ENCODE assay signal across 8 cellular contexts in the genomic region with DNA sequence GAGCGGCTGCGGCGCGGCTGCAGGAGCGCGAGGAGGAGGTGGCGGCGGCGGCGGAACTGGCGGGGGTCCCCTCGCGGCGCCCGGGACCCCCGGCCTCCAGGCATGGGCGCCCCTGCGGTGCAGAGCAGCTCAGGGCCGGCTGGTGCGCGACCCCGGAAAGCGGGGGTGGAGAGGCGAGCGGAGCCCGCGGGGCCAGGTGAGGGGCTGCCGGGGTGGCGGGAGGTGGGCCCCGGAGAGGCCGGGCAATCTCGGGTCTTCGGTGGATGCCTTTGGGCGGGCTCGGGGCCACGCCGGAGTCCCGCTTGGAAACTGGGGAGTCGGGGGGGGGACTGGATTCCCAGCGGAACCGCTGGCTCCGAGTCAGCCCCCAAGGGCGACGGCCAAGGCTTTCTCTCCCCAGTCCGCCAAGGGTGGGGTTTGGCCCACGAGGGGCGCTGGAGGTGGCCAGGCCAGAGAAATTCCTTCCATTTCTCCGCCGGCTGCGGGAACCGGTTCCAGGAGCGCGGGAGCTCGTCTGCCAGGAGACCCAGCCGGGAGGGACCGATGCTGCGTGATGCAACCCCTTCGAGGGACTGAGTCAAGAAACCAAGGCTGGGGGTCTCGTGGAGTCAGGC. TPM values are rescaled to one million over a fixed set of nuclear protein-coding genes. Genes with fewer than 3 reads are reported as not detected.
DNase-seq lines count a peak whose midpoint lies in the region; ATAC-seq lines count a peak whose summit lies in the region.

No MANE protein-coding gene starts in this region.

- peaks cover 11% of the 10 kb centered on the region for H3K4me1 ChIP-seq in HAP-1

- no peaks in the 10 kb centered on the region for H3K9me3 Mint-ChIP-seq in activated T-helper 2 cell treated with anti-CD3 and anti-CD28 coated beads, Interferon-gamma antibody, Interleukin-2, Interleukin-4, amounts not matched to agents 10 μg/mL and 5 μg/mL and 100 μg/mL, durations not matched to agents 14 hours and 24 hours and 36 hours

- H3K4me3 ChIP-seq in HAP-1 (peak overlapping the region; percentile 86), iPS-11a (ENCODE audit: low read depth, low read length) (peak overlapping the region; percentile 72), skin epidermis (peak overlapping the region; percentile 35 to 61 (median 47))

- H3K9me3 ChIP-seq in HAP-1: no peaks in the 10 kb centered on the region

- H3K27ac Mint-ChIP-seq in activated T-helper 2 cell treated with anti-CD3 and anti-CD28 coated beads, Interferon-gamma antibody, Interleukin-2, Interleukin-4, amounts not matched to agents 10 μg/mL and 5 μg/mL and 100 μg/mL, durations not matched to agents 14 hours and 24 hours and 36 hours: no peak overlapping the region

- no peak for ATAC-seq in HG02852 (IDR thresholded peaks at IDR 0.05; ENCODE audit: unreplicated experiment)

- H3K27ac ChIP-seq in skin epidermis: peak overlapping the region in 16 of 21 experiments; percentile 8 to 98 (median 76)

- H3K36me3 Mint-ChIP-seq in activated T-helper 2 cell treated with anti-CD3 and anti-CD28 coated beads, Interferon-gamma antibody, Interleukin-2, Interleukin-4, amounts not matched to agents 10 μg/mL and 5 μg/mL and 100 μg/mL, durations not matched to agents 14 hours and 24 hours and 36 hours (ENCODE audit: low read depth): peaks cover 13% of the 10 kb centered on the region

- DNase-seq in AG08395 (ENCODE audit: low spot score) (peak; percentile 47), HAP-1 (ENCODE audit: low spot score in 2 of 2) (peak in 1 of 2 experiments; percentile 65), T-helper 9 cell (no peak), HT-29 (ENCODE audit: low spot score) (no peak)
- DNase-seq in activated T-helper 2 cell treated with anti-CD3 and anti-CD28 coated beads, Interferon-gamma antibody, Interleukin-2, Interleukin-4, amounts not matched to agents 10 μg/mL and 5 μg/mL and 100 μg/mL, durations not matched to agents 14 hours and 24 hours and 36 hours (ENCODE audit: low spot score): no peak

- peak overlapping the region; percentile 88 for H3K4me3 Mint-ChIP-seq in activated T-helper 2 cell treated with anti-CD3 and anti-CD28 coated beads, Interferon-gamma antibody, Interleukin-2, Interleukin-4, amounts not matched to agents 10 μg/mL and 5 μg/mL and 100 μg/mL, durations not matched to agents 14 hours and 24 hours and 36 hours (ENCODE audit: low read depth)

- intact Hi-C loops in activated T-helper 2 cell treated with anti-CD3 and anti-CD28 coated beads, Interferon-gamma antibody, Interleukin-2, Interleukin-4, amounts not matched to agents 10 μg/mL and 5 μg/mL and 100 μg/mL, durations not matched to agents 14 hours and 24 hours and 36 hours (cut with micrococcal nuclease): loop anchor here (1.0 kb wide), 2 partner anchors 12 to 14 kb away; a partner anchor contains a TSS

- H3K4me1 Mint-ChIP-seq in activated T-helper 2 cell treated with anti-CD3 and anti-CD28 coated beads, Interferon-gamma antibody, Interleukin-2, Interleukin-4, amounts not matched to agents 10 μg/mL and 5 μg/mL and 100 μg/mL, durations not matched to agents 14 hours and 24 hours and 36 hours (ENCODE audit: low read depth): peaks cover 65% of the 10 kb centered on the region

- H3K36me3 ChIP-seq in HAP-1 (replicated peaks): no peaks in the 10 kb centered on the region; the same call in 1 of the 2 replicates

- in situ Hi-C loops in HAP-1 (cut with MboI; ENCODE audit: low sequenced_read_pairs): no loop called here

- H3K27me3 ChIP-seq in HAP-1 (ENCODE audit: low read depth): no peaks in the 10 kb centered on the region

- peaks cover 6% of the 10 kb centered on the region for H3K27me3 Mint-ChIP-seq in activated T-helper 2 cell treated with anti-CD3 and anti-CD28 coated beads, Interferon-gamma antibody, Interleukin-2, Interleukin-4, amounts not matched to agents 10 μg/mL and 5 μg/mL and 100 μg/mL, durations not matched to agents 14 hours and 24 hours and 36 hours (ENCODE audit: low read depth)

RNA-seq across cellular contexts. Expression of a gene that starts 13.9 kb away (rescaled TPM):
- total RNA-seq in activated T-helper 2 cell treated with anti-CD3 and anti-CD28 coated beads, Interferon-gamma antibody, Interleukin-2, Interleukin-4, amounts not matched to agents 10 μg/mL and 5 μg/mL and 100 μg/mL, durations not matched to agents 14 hours and 24 hours and 36 hours: 134 and 139 TPM in 2 replicates
- total RNA-seq in HT-29 (2014; rRNA removed; shearing (Covaris generic)): 49.6 and 61.2 TPM in 2 replicates

RNA-seq across cellular contexts. Expression of a gene that starts 30.6 kb away (rescaled TPM):
- total RNA-seq in activated T-helper 2 cell treated with anti-CD3 and anti-CD28 coated beads, Interferon-gamma antibody, Interleukin-2, Interleukin-4, amounts not matched to agents 10 μg/mL and 5 μg/mL and 100 μg/mL, durations not matched to agents 14 hours and 24 hours and 36 hours: 6.0 and 6.1 TPM in 2 replicates
- total RNA-seq in HT-29 (2014; rRNA removed; shearing (Covaris generic)): 0.05 TPM in 1 of 2 replicates, not detected in the other

RNA-seq across cellular contexts. Expression of a gene that starts 32.4 kb away (rescaled TPM):
- 44.6 and 45.9 TPM in 2 replicates for total RNA-seq in activated T-helper 2 cell treated with anti-CD3 and anti-CD28 coated beads, Interferon-gamma antibody, Interleukin-2, Interleukin-4, amounts not matched to agents 10 μg/mL and 5 μg/mL and 100 μg/mL, durations not matched to agents 14 hours and 24 hours and 36 hours
- 105 and 114 TPM in 2 replicates for total RNA-seq in HT-29 (2014; rRNA removed; shearing (Covaris generic))

RNA-seq across cellular contexts. Expression of a gene that starts 42.1 kb away (rescaled TPM):
- 0.14 and 0.16 TPM in 2 replicates for total RNA-seq in activated T-helper 2 cell treated with anti-CD3 and anti-CD28 coated beads, Interferon-gamma antibody, Interleukin-2, Interleukin-4, amounts not matched to agents 10 μg/mL and 5 μg/mL and 100 μg/mL, durations not matched to agents 14 hours and 24 hours and 36 hours
- total RNA-seq in HT-29 (2014; rRNA removed; shearing (Covaris generic)): not detected in 2 replicates
